ENCODE assay signal across 12 cellular contexts in the genomic region with DNA sequence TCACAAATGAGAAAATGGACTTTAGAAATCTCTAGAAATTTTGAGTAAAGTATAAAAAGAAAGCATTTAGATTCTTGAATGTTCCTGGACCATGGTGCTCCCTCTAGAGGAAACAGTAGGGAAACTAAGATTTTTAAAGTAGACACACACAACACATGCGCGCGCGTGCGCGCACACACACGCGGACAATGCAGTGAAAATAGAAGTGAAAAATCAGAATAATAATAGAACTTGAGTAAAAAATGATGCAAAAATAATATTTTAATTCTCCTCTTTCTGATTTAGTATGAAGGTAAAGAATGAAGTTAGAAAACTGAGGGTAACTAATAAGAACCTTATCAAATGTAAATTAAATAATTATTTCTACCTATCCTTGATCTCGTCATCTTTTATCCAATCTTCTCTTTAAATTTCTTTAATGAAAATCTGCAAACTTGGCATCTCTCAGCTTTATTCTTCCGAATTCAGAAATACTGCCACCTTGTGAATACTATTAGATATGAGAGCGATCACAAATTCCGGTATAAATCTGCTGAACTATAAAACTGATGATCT.
DNase-seq lines count a peak whose midpoint lies in the region; ATAC-seq, FAIRE-seq and TF ChIP-seq lines count a peak whose summit lies in the region.
"Had no signal": no experiment of that assay in that cellular context is flagged by ENCODE, and none has a peak within 500 bp of the region (broad histone marks: within the 10 kb centered on the region; RNA-seq: fewer than 3 reads in every experiment).

No MANE protein-coding gene starts in this region.

- peaks cover 26% of the 10 kb centered on the region for H3K36me3 Mint-ChIP-seq in activated CD8-positive, alpha-beta T cell treated with anti-CD3 and anti-CD28 coated beads for 36 hours (ENCODE audit: low read depth)

- peak; percentile 57 for TF ChIP-seq CTCF in BE2C (IDR thresholded peaks at IDR 0.05; ENCODE audit: low read depth, low read length)
- peak; percentile 34 for TF ChIP-seq CTCF in bronchial epithelial cell (IDR thresholded peaks at IDR 0.05; ENCODE audit: insufficient read depth, low read length, severe bottlenecking)
- peak in 3 of 4 donors; percentile 25 to 49 (median 35) for TF ChIP-seq CTCF in right lobe of liver (IDR thresholded peaks at IDR 0.05)
- TF ChIP-seq CTCF in activated CD8-positive, alpha-beta T cell treated with anti-CD3 and anti-CD28 coated beads for 36 hours (IDR thresholded peaks at IDR 0.05), result no peak

- no peaks in the 10 kb centered on the region for H3K9me3 Mint-ChIP-seq in activated CD8-positive, alpha-beta T cell treated with anti-CD3 and anti-CD28 coated beads for 36 hours
- H3K9me3 Mint-ChIP-seq: dendritic cell treated with granulocyte-macrophage colony-stimulating factor and Interleukin-4, amounts not matched to agents 40 ng/mL and 50 ng/mL, for 4 days had no signal

- H3K27me3 ChIP-seq in BE2C, result no peaks in the 10 kb centered on the region; the same call in 1 of the 2 replicates
- H3K27me3 ChIP-seq in bronchial epithelial cell (ENCODE audit: control insufficient read depth, insufficient read depth, low read length), result no peaks in the 10 kb centered on the region
- H3K27me3 ChIP-seq in right lobe of liver, result no peaks in the 10 kb centered on the region
- H3K27me3 ChIP-seq: neutrophil had no signal

- TF ChIP-seq POLR2A in right lobe of liver (IDR thresholded peaks at IDR 0.05), result no peak

- POLR2A ChIA-PET in activated CD8-positive, alpha-beta T cell treated with anti-CD3 and anti-CD28 coated beads for 36 hours (lab: Charles Lee), result no interaction called here

- H3K27ac Mint-ChIP-seq in activated CD8-positive, alpha-beta T cell treated with anti-CD3 and anti-CD28 coated beads for 36 hours, result no peak overlapping the region
- H3K27ac Mint-ChIP-seq: dendritic cell treated with granulocyte-macrophage colony-stimulating factor and Interleukin-4, amounts not matched to agents 40 ng/mL and 50 ng/mL, for 4 days had no signal

- H3K4me3 ChIP-seq in BE2C (ENCODE audit: low read depth, low read length), result peak overlapping the region; percentile 34
- H3K4me3 ChIP-seq in bronchial epithelial cell (ENCODE audit: low read depth, low read length), result no peak overlapping the region
- H3K4me3 ChIP-seq in right lobe of liver, result no peak overlapping the region

- H3K4me1 ChIP-seq in BE2C (no peaks in the 10 kb centered on the region), right lobe of liver (no peaks in the 10 kb centered on the region)

- no peaks in the 10 kb centered on the region for H3K27me3 Mint-ChIP-seq in activated CD8-positive, alpha-beta T cell treated with anti-CD3 and anti-CD28 coated beads for 36 hours
- H3K27me3 Mint-ChIP-seq: dendritic cell treated with granulocyte-macrophage colony-stimulating factor and Interleukin-4, amounts not matched to agents 40 ng/mL and 50 ng/mL, for 4 days had no signal

- H3K9me3 ChIP-seq in BE2C, result no peaks in the 10 kb centered on the region
- no peaks in the 10 kb centered on the region for H3K9me3 ChIP-seq in right lobe of liver
- H3K9me3 ChIP-seq: neutrophil had no signal

- DNase-seq in BE2C, result peak; percentile 23
- peak; percentile 20 for DNase-seq in LHCN-M2 (ENCODE audit: low read depth)
- peak; percentile 9 for DNase-seq in bronchial epithelial cell (ENCODE audit: low read depth)
- no peak for DNase-seq in right lobe of liver
- DNase-seq in DMS114 treated with DMSO at 0.1 percent for 48 hours (lab: John Stamatoyannopoulos, UW; ENCODE audit: unreplicated experiment), result no peak
- DNase-seq in activated CD8-positive, alpha-beta T cell treated with anti-CD3 and anti-CD28 coated beads for 36 hours, result no peak
- no peak for DNase-seq in NCI-H1930 (lab: John Stamatoyannopoulos, UW)
- DNase-seq: activated CD4-positive, alpha-beta T cell treated with anti-CD3 and anti-CD28 coated beads for 4 hours; NCI-H1048 had no signal

- peaks cover 3% of the 10 kb centered on the region for H3K4me1 Mint-ChIP-seq in activated CD8-positive, alpha-beta T cell treated with anti-CD3 and anti-CD28 coated beads for 36 hours (ENCODE audit: low read depth)

- intact Hi-C loops in right lobe of liver (cut with DNase I), result no loop called here
- intact Hi-C loops in activated CD8-positive, alpha-beta T cell treated with anti-CD3 and anti-CD28 coated beads for 36 hours (cut with micrococcal nuclease), result no loop called here

- ATAC-seq in right lobe of liver (peak in 1 of 4 donors; percentile 44), HG02884 (IDR thresholded peaks at IDR 0.05; ENCODE audit: unreplicated experiment) (no peak)
- no peak for ATAC-seq in activated CD8-positive, alpha-beta T cell treated with anti-CD3 and anti-CD28 coated beads for 36 hours

- no peak overlapping the region for H3K4me3 Mint-ChIP-seq in activated CD8-positive, alpha-beta T cell treated with anti-CD3 and anti-CD28 coated beads for 36 hours
- H3K4me3 Mint-ChIP-seq: dendritic cell treated with granulocyte-macrophage colony-stimulating factor and Interleukin-4, amounts not matched to agents 40 ng/mL and 50 ng/mL, for 4 days had no signal

- no peaks in the 10 kb centered on the region; the same call in 1 of the 2 replicates for H3K36me3 ChIP-seq in BE2C
- peaks cover 1% of the 10 kb centered on the region for H3K36me3 ChIP-seq in bronchial epithelial cell (ENCODE audit: control insufficient read depth, insufficient read depth, low read length)
- H3K36me3 ChIP-seq in right lobe of liver, result peaks cover 0 to 8% (median 1%) of the 10 kb centered on the region in 4 donors

- WGBS in right lobe of liver (ENCODE audit: insufficient coverage, low coverage, low lambda C conversion rate, missing lambda C conversion rate), result 79% methylated on average over 12 of the region's 12 CpGs

- no peak for FAIRE-seq in bronchial epithelial cell (lab: Jason Lieb, UNC)

- H3K27ac ChIP-seq in right lobe of liver, result no peak overlapping the region
- H3K27ac ChIP-seq: neutrophil had no signal

- CTCF ChIA-PET in activated CD8-positive, alpha-beta T cell treated with anti-CD3 and anti-CD28 coated beads for 36 hours (lab: Charles Lee), result no interaction called here

Comparison
In these comparisons a context has a peak if more than half of its experiments do, and no peak if none do; other contexts are left out.
1. DNase-seq: peak in BE2C (single experiment), LHCN-M2 (single experiment) and bronchial epithelial cell (single experiment); none in right lobe of liver (0 of 3), DMS114 treated with DMSO at 0.1 percent for 48 hours (single experiment), activated CD8-positive, alpha-beta T cell treated with anti-CD3 and anti-CD28 coated beads for 36 hours (single experiment) and NCI-H1930 (0 of 2).